24 cellular contexts compared by ENCODE assay signal in genomic region chr10:48556065-48556464, GRCh38. TPM values are rescaled to one million over a fixed set of nuclear protein-coding genes. Genes with fewer than 3 reads are reported as not detected.
"Had no signal": no experiment of that assay in that cellular context is flagged by ENCODE, and none has a peak within 500 bp of the region (broad histone marks: within the 10 kb centered on the region; RNA-seq: fewer than 3 reads in every experiment).

No MANE protein-coding gene starts in this region.

- DNase-seq: activated CD4-positive, alpha-beta T cell treated with anti-CD3 and anti-CD28 coated beads for 36 hours; activated CD4-positive, CD25-positive, alpha-beta regulatory T cell; activated CD8-positive, alpha-beta T cell treated with anti-CD3 and anti-CD28 coated beads, Interleukin-2, amount 10 ng/mL, durations not matched to agents 7 days and 5 days; activated gamma-delta T cell; activated naive CD4-positive, alpha-beta T cell treated with anti-CD3 and anti-CD28 coated beads, Interleukin-2, amount 10 ng/mL, durations not matched to agents 7 days and 5 days; activated T-cell treated with anti-CD3 and anti-CD28 coated beads, Interleukin-2, amount 50 U/mL, for 24 hours; amygdala; central memory CD4-positive, alpha-beta T cell; effector CD4-positive, alpha-beta T cell; foreskin keratinocyte; heart right ventricle; left lung; mucosa of descending colon; stimulated activated CD4-positive, alpha-beta T cell treated with anti-CD3 and anti-CD28 coated beads, Interleukin-4, amount 100 ng/mL, for 24 hours; stimulated activated naive CD8-positive, alpha-beta T cell treated with anti-CD3 and anti-CD28 coated beads, Interleukin-15, amount 100 ng/mL, for 72 hours; T-helper 1 cell; trophoblast cell; uterus had no signal

- H3K9me3 ChIP-seq: esophagus muscularis mucosa, heart right ventricle, left lung, mucosa of descending colon, testis, uterus had no signal

- H3K27ac ChIP-seq: foreskin keratinocyte, left lung, uterus had no signal

- H3K4me1 ChIP-seq: foreskin keratinocyte, uterus had no signal

- H3K27me3 ChIP-seq: esophagus muscularis mucosa, foreskin keratinocyte, heart right ventricle, left lung, testis, uterus had no signal

- H3K36me3 ChIP-seq: esophagus muscularis mucosa, left lung, uterus had no signal

- H3K4me3 ChIP-seq: esophagus muscularis mucosa, heart right ventricle, left lung, lung, mucosa of descending colon, skin epidermis, testis, uterus had no signal

- ATAC-seq: activated CD4-positive, alpha-beta T cell treated with anti-CD3 and anti-CD28 coated beads for 36 hours; activated CD8-positive, alpha-beta T cell treated with anti-CD3 and anti-CD28 coated beads, Interleukin-2, amount 10 ng/mL, durations not matched to agents 7 days and 5 days; foreskin keratinocyte; heart right ventricle; left lung; mucosa of descending colon; sciatic nerve; stimulated activated effector memory CD8-positive, alpha-beta T cell treated with anti-CD3 and anti-CD28 coated beads, Interleukin-12 subunit alpha, Interleukin-12 subunit beta, amount 100 ng/mL, for 72 hours; stimulated activated naive CD8-positive, alpha-beta T cell treated with anti-CD3 and anti-CD28 coated beads, Interleukin-15, amount 100 ng/mL, for 72 hours had no signal

RNA-seq across cellular contexts. Expression of gene ARHGAP22, which starts 48.8 kb away (rescaled TPM):
- total RNA-seq: activated CD8-positive, alpha-beta T cell treated with anti-CD3 and anti-CD28 coated beads, Interleukin-2, amount 10 ng/mL, durations not matched to agents 7 days and 5 days had no signal
